Comparison of ENCODE assay signal across 9 cellular contexts in genomic region chr9:70260007-70260443, GRCh38. TPM values are rescaled to one million over a fixed set of nuclear protein-coding genes. Genes with fewer than 3 reads are reported as not detected.
DNase-seq lines count a peak whose midpoint lies in the region; TF ChIP-seq lines count a peak whose summit lies in the region.
"Had no signal": no experiment of that assay in that cellular context is flagged by ENCODE, and none has a peak within 500 bp of the region (broad histone marks: within the 10 kb centered on the region; RNA-seq: fewer than 3 reads in every experiment).

No MANE protein-coding gene starts in this region.

- peak overlapping the region; percentile 91 for H3K4me3 Mint-ChIP-seq in activated CD4-positive, alpha-beta T cell treated with anti-CD3 and anti-CD28 coated beads, Interleukin-2, amount 10 ng/mL, durations not matched to agents 24 days and 14 days
- H3K4me3 Mint-ChIP-seq in activated naive CD8-positive, alpha-beta T cell treated with anti-CD3 and anti-CD28 coated beads for 36 hours, result peak overlapping the region; percentile 96

- no peak for TF ChIP-seq CTCF in kidney epithelial cell (IDR thresholded peaks at IDR 0.05; ENCODE audit: insufficient read depth, low read length, poor library complexity, severe bottlenecking)

- H3K4me1 ChIP-seq in subcutaneous abdominal adipose tissue (ENCODE audit: control insufficient read depth in 5 of 5, insufficient read depth in 5 of 5, low read length in 5 of 5), result peaks cover 0 to 38% (median 32%) of the 10 kb centered on the region in 5 donors

- no peaks in the 10 kb centered on the region for H3K27me3 ChIP-seq in kidney epithelial cell (ENCODE audit: control insufficient read depth, insufficient read depth, low read length)
- H3K27me3 ChIP-seq in subcutaneous abdominal adipose tissue (ENCODE audit: control insufficient read depth in 5 of 5, insufficient read depth in 4 of 5, low read length in 5 of 5), result no peaks in the 10 kb centered on the region

- H3K27ac ChIP-seq in subcutaneous abdominal adipose tissue (ENCODE audit: low read depth, low read length), result no peak overlapping the region

- H3K9me3 Mint-ChIP-seq in activated CD4-positive, alpha-beta T cell treated with anti-CD3 and anti-CD28 coated beads, Interleukin-2, amount 10 ng/mL, durations not matched to agents 24 days and 14 days, result no peaks in the 10 kb centered on the region
- H3K9me3 Mint-ChIP-seq in activated naive CD8-positive, alpha-beta T cell treated with anti-CD3 and anti-CD28 coated beads for 36 hours, result peaks cover 3% of the 10 kb centered on the region

- no peak overlapping the region for H3K9ac ChIP-seq in subcutaneous abdominal adipose tissue (ENCODE audit: low read length in 5 of 5)

- peaks cover 52% of the 10 kb centered on the region for H3K4me1 Mint-ChIP-seq in activated CD4-positive, alpha-beta T cell treated with anti-CD3 and anti-CD28 coated beads, Interleukin-2, amount 10 ng/mL, durations not matched to agents 24 days and 14 days
- H3K4me1 Mint-ChIP-seq in activated naive CD8-positive, alpha-beta T cell treated with anti-CD3 and anti-CD28 coated beads for 36 hours, result peaks cover 59% of the 10 kb centered on the region

- no peaks in the 10 kb centered on the region for H3K9me3 ChIP-seq in subcutaneous abdominal adipose tissue (ENCODE audit: control insufficient read depth in 5 of 5, low read length in 5 of 5)

- DNase-seq in activated CD4-positive, alpha-beta T cell treated with anti-CD3 and anti-CD28 coated beads, Interleukin-2, amount 10 ng/mL, durations not matched to agents 24 days and 14 days, result no peak
- no peak for DNase-seq in activated CD4-positive, alpha-beta T cell treated with anti-CD3 and anti-CD28 coated beads for 48 hours
- DNase-seq in activated naive CD8-positive, alpha-beta T cell treated with anti-CD3 and anti-CD28 coated beads for 36 hours, result no peak
- DNase-seq in kidney epithelial cell (ENCODE audit: low read depth), result no peak
- DNase-seq in stimulated activated naive CD4-positive, alpha-beta T cell (lab: John Stamatoyannopoulos, UW), result no peak
- no peak for DNase-seq in pons (ENCODE audit: low spot score)
- no peak for DNase-seq in activated CD8-positive, alpha-beta memory T cell treated with anti-CD3 and anti-CD28 coated beads for 24 hours
- DNase-seq: activated effector memory CD4-positive, alpha-beta T cell treated with anti-CD3 and anti-CD28 coated beads, Interleukin-2, amount 50 U/mL, for 16 hours had no signal

- H3K4me3 ChIP-seq in kidney epithelial cell (ENCODE audit: low read depth, low read length) (peak overlapping the region; percentile 86), subcutaneous abdominal adipose tissue (ENCODE audit: low read depth in 1 of 5, low read length in 5 of 5) (peak overlapping the region; percentile 85 to 96 (median 95))

- peaks cover 48% of the 10 kb centered on the region for H3K36me3 Mint-ChIP-seq in activated CD4-positive, alpha-beta T cell treated with anti-CD3 and anti-CD28 coated beads, Interleukin-2, amount 10 ng/mL, durations not matched to agents 24 days and 14 days (ENCODE audit: low read depth)
- peaks cover 38% of the 10 kb centered on the region for H3K36me3 Mint-ChIP-seq in activated naive CD8-positive, alpha-beta T cell treated with anti-CD3 and anti-CD28 coated beads for 36 hours

- peak overlapping the region; percentile 39 for H3K27ac Mint-ChIP-seq in activated CD4-positive, alpha-beta T cell treated with anti-CD3 and anti-CD28 coated beads, Interleukin-2, amount 10 ng/mL, durations not matched to agents 24 days and 14 days
- peak overlapping the region; percentile 95 for H3K27ac Mint-ChIP-seq in activated naive CD8-positive, alpha-beta T cell treated with anti-CD3 and anti-CD28 coated beads for 36 hours

- H3K36me3 ChIP-seq in kidney epithelial cell (ENCODE audit: control insufficient read depth, insufficient read depth, low read length), result peaks cover 1% of the 10 kb centered on the region
- peaks cover 8 to 20% (median 12%) of the 10 kb centered on the region in 5 donors for H3K36me3 ChIP-seq in subcutaneous abdominal adipose tissue (ENCODE audit: control insufficient read depth in 5 of 5, insufficient read depth in 5 of 5, low read length in 5 of 5)

- intact Hi-C loops in activated CD4-positive, alpha-beta T cell treated with anti-CD3 and anti-CD28 coated beads, Interleukin-2, amount 10 ng/mL, durations not matched to agents 24 days and 14 days (cut with micrococcal nuclease), result no loop called here

- peaks cover 6% of the 10 kb centered on the region for H3K27me3 Mint-ChIP-seq in activated CD4-positive, alpha-beta T cell treated with anti-CD3 and anti-CD28 coated beads, Interleukin-2, amount 10 ng/mL, durations not matched to agents 24 days and 14 days
- H3K27me3 Mint-ChIP-seq in activated naive CD8-positive, alpha-beta T cell treated with anti-CD3 and anti-CD28 coated beads for 36 hours, result no peaks in the 10 kb centered on the region

RNA-seq across cellular contexts. Expression of gene SMC5, which starts 1.2 kb away (rescaled TPM):
- 47.0 and 50.7 TPM in 2 replicates for total RNA-seq in activated CD4-positive, alpha-beta T cell treated with anti-CD3 and anti-CD28 coated beads, Interleukin-2, amount 10 ng/mL, durations not matched to agents 24 days and 14 days
- 10 to 100 TPM; 34.7 to 38.1 TPM for total RNA-seq in activated naive CD8-positive, alpha-beta T cell treated with anti-CD3 and anti-CD28 coated beads for 36 hours
- 20.8 and 25.4 TPM in 2 replicates for total RNA-seq in kidney epithelial cell
